Comparison of ENCODE assay signal across 28 cellular contexts in the genomic region with DNA sequence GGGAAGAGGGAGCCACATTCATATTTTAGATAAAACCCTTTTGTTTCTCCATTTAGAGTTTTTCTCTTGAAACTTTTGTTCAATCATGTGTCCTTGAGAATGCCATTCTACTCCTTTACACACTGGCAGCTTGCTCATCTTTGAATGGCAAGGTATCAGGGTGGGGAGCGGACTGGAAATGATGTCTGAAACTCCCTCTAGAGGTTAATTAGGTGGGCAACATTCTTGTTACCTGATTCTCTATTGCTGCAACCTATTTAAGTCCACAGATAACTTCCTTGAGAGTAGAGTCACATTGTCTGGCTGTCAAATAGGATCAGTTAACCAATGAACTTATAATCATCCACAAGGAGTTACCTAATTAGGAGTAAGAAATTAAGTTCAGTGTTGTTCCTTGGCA.
DNase-seq lines count a peak whose midpoint lies in the region; FAIRE-seq and TF ChIP-seq lines count a peak whose summit lies in the region.
"Had no signal": no experiment of that assay in that cellular context is flagged by ENCODE, and none has a peak within 500 bp of the region (broad histone marks: within the 10 kb centered on the region; RNA-seq: fewer than 3 reads in every experiment).

No MANE protein-coding gene starts in this region.

- H3K9me3 Mint-ChIP-seq in type B pancreatic cell = no peaks in the 10 kb centered on the region
- H3K9me3 Mint-ChIP-seq: stimulated activated memory B cell treated with anti-CD40 and anti-IgM and Interleukin-4, amounts not matched to agents 10 μg/mL and 1 μg/mL and 100 μg/mL, for 72 hours had no signal

- peak in 2 of 3 experiments; percentile 31 to 59; a peak in 2 of 4 replicates for TF ChIP-seq CTCF in H1 (IDR thresholded peaks at IDR 0.05; ENCODE audit: control extremely low read depth in 1 of 3, insufficient read depth in 1 of 3, low read depth in 1 of 3, low read length in 3 of 3)
- TF ChIP-seq CTCF in type B pancreatic cell (conservative IDR thresholded peaks at IDR 0.05) = peak; percentile 28

- H2BK15ac ChIP-seq in H1 (ENCODE audit: low read length) = no peak overlapping the region

- peak; percentile 48 for FAIRE-seq in H1 (lab: Jason Lieb, UNC)
- FAIRE-seq: GM12891 had no signal

- no peak overlapping the region for H3K4me2 ChIP-seq in H1 (ENCODE audit: insufficient read depth in 1 of 2, low read depth in 2 of 2, low read length in 2 of 2)

- no peak overlapping the region for H4K91ac ChIP-seq in H1 (replicated peaks; ENCODE audit: insufficient read length, low read length)

- H3K27me3 ChIP-seq in H1 (replicated peaks in 1 of 4; ENCODE audit: control insufficient read depth in 3 of 4, extremely low read depth in 1 of 4, insufficient read depth in 3 of 4, low read length in 3 of 4) = peaks cover 0 to 1% (median 0%) of the 10 kb centered on the region in 4 experiments; a peak in 2 of 7 replicates
- H3K27me3 ChIP-seq: esophagus muscularis mucosa, Peyer's patch had no signal

- H2AK5ac ChIP-seq in H1 (ENCODE audit: low read depth, low read length) = no peak overlapping the region

- H3K4me3 ChIP-seq in H1 (ENCODE audit: extremely low read depth in 1 of 4, insufficient read depth in 2 of 4, low read depth in 3 of 4, low read length in 4 of 4) = no peak overlapping the region
- H3K4me3 ChIP-seq: esophagus muscularis mucosa, mucosa of descending colon, Peyer's patch had no signal

- H4K5ac ChIP-seq in H1 (ENCODE audit: insufficient read length, low read depth, low read length) = no peak overlapping the region

- H3K27ac ChIP-seq in H1 (ENCODE audit: low read depth, low read length) = no peak overlapping the region
- H3K27ac ChIP-seq: esophagus muscularis mucosa, Peyer's patch, VCaP had no signal

- H3K9ac ChIP-seq in H1 (replicated peaks in 1 of 4; ENCODE audit: extremely low read depth in 1 of 4, low read depth in 3 of 4, low read length in 3 of 4) = no peak overlapping the region

- no peaks in the 10 kb centered on the region for H3K36me3 ChIP-seq in H1 (ENCODE audit: control insufficient read depth in 2 of 4, insufficient read depth in 4 of 4, low read length in 3 of 4)
- H3K36me3 ChIP-seq: esophagus muscularis mucosa, Peyer's patch had no signal

- peak; percentile 3 for DNase-seq in DMS53 (lab: John Stamatoyannopoulos, UW)
- DNase-seq in DMS53 treated with DMSO at 0.1 percent for 48 hours (lab: John Stamatoyannopoulos, UW; ENCODE audit: unreplicated experiment) = no peak
- peak; percentile 18 for DNase-seq in NCI-H69 (lab: John Stamatoyannopoulos, UW)
- no peak for DNase-seq in H1 (ENCODE audit: low read depth in 1 of 2, low spot score in 2 of 2)
- no peak for DNase-seq in type B pancreatic cell (ENCODE audit: extremely low spot score, unreplicated experiment)
- DNase-seq in activated CD4-positive, alpha-beta T cell treated with anti-CD3 and anti-CD28 coated beads, Interleukin-2, amount 50 U/mL, for 48 hours = no peak
- DNase-seq in Ammon's horn (ENCODE audit: low spot score) = no peak
- DNase-seq in nucleus accumbens (lab: John Stamatoyannopoulos, UW) = no peak
- DNase-seq: 8988T; activated CD4-positive, alpha-beta T cell treated with anti-CD3 and anti-CD28 coated beads for 4 hours; CD4-positive, CD25-positive, alpha-beta regulatory T cell; foreskin fibroblast; HCEC 1CT; head of caudate nucleus; natural killer cell; NCI-H1694 treated with DMSO at 0.1 percent for 48 hours; NCI-H2171 treated with DMSO at 0.1 percent for 48 hours; NCI-H510A treated with DMSO at 0.1 percent for 48 hours; Peyer's patch; SIG-M5; substantia nigra; trophoblast cell had no signal

- POLR2A ChIA-PET in H1 (lab: Charles Lee; ENCODE audit: partially characterized antibody) = no interaction called here

- H3K27ac Mint-ChIP-seq in type B pancreatic cell = no peak overlapping the region
- H3K27ac Mint-ChIP-seq: activated naive CD8-positive, alpha-beta T cell; CD4-positive, CD25-positive, alpha-beta regulatory T cell; natural killer cell; stimulated activated memory B cell treated with anti-CD40 and anti-IgM and Interleukin-4, amounts not matched to agents 10 μg/mL and 1 μg/mL and 100 μg/mL, for 72 hours had no signal

- 67% methylated on average over 1 of the region's 1 CpG; no CpG with 5 or more reads in 1 of the 2 experiments for WGBS in H1 (ENCODE audit: extremely low coverage in 1 of 2, insufficient coverage in 1 of 2, insufficient read length in 1 of 2, insufficient replicate concordance in 2 of 2, low coverage in 1 of 2, low lambda C conversion rate in 2 of 2, missing lambda C conversion rate in 1 of 2), 2 experiments

- H3K23ac ChIP-seq in H1 (ENCODE audit: insufficient read length) = no peak overlapping the region

- no peak for TF ChIP-seq POLR2A in H1 (IDR thresholded peaks at IDR 0.05; ENCODE audit: control extremely low read depth in 1 of 2, low read depth in 2 of 2, low read length in 2 of 2)

- H3K14ac ChIP-seq in H1 (ENCODE audit: insufficient read length) = no peak overlapping the region

- H3K9me3 ChIP-seq in H1 (ENCODE audit: insufficient read depth in 2 of 2, low read depth in 1 of 2, low read length in 1 of 2) = no peaks in the 10 kb centered on the region
- H3K9me3 ChIP-seq: esophagus muscularis mucosa, mucosa of descending colon, Peyer's patch had no signal

- H3K79me2 ChIP-seq in H1 (ENCODE audit: control insufficient read depth in 1 of 2, insufficient read depth in 2 of 2, low read length in 2 of 2) = no peaks in the 10 kb centered on the region

- H3K4ac ChIP-seq in H1 (replicated peaks; ENCODE audit: insufficient read length, low read depth, low read length) = no peak overlapping the region

- no peaks in the 10 kb centered on the region for H3K79me1 ChIP-seq in H1 (ENCODE audit: low read depth, low read length)

- no peaks in the 10 kb centered on the region for H3K23me2 ChIP-seq in H1 (ENCODE audit: low read depth, low read length)

- no peak overlapping the region for H2AFZ ChIP-seq in H1 (ENCODE audit: low read length)

- peak; percentile 40 to 56 for TF ChIP-seq RAD21 in H1 (IDR thresholded peaks at IDR 0.05 in 1 of 2, conservative IDR thresholded peaks at IDR 0.05 in 1 of 2; ENCODE audit: low read depth in 2 of 2, low read length in 2 of 2)

- H3K4me1 Mint-ChIP-seq in type B pancreatic cell (ENCODE audit: unreplicated experiment) = peaks cover 5% of the 10 kb centered on the region
- H3K4me1 Mint-ChIP-seq: CD4-positive, CD25-positive, alpha-beta regulatory T cell; natural killer cell; stimulated activated memory B cell treated with anti-CD40 and anti-IgM and Interleukin-4, amounts not matched to agents 10 μg/mL and 1 μg/mL and 100 μg/mL, for 72 hours had no signal

- H2BK5ac ChIP-seq in H1 (ENCODE audit: low read depth, low read length) = no peak overlapping the region

- no peak overlapping the region for H3K18ac ChIP-seq in H1 (ENCODE audit: extremely low read depth, low read length)

- no peaks in the 10 kb centered on the region for H3K4me1 ChIP-seq in H1 (replicated peaks in 1 of 4; ENCODE audit: control insufficient read depth in 3 of 4, insufficient read depth in 4 of 4, low read length in 3 of 4)
- H3K4me1 ChIP-seq: esophagus muscularis mucosa, Peyer's patch had no signal

- H2BK120ac ChIP-seq in H1 (replicated peaks; ENCODE audit: low read depth, low read length) = no peak overlapping the region

- TF ChIP-seq EP300 in H1 (IDR thresholded peaks at IDR 0.05; ENCODE audit: borderline replicate concordance in 1 of 2, low read depth in 2 of 2, low read length in 2 of 2) = no peak

- H3K56ac ChIP-seq in H1 (replicated peaks; ENCODE audit: insufficient read length, low read depth, low read length) = no peak overlapping the region

- H3K27me3 Mint-ChIP-seq in type B pancreatic cell = no peaks in the 10 kb centered on the region
- H3K27me3 Mint-ChIP-seq: CD4-positive, CD25-positive, alpha-beta regulatory T cell; stimulated activated memory B cell treated with anti-CD40 and anti-IgM and Interleukin-4, amounts not matched to agents 10 μg/mL and 1 μg/mL and 100 μg/mL, for 72 hours had no signal

- H2BK12ac ChIP-seq in H1 (ENCODE audit: low read depth, low read length) = no peak overlapping the region

- H3K36me3 Mint-ChIP-seq in type B pancreatic cell = no peaks in the 10 kb centered on the region
- H3K36me3 Mint-ChIP-seq: activated naive CD8-positive, alpha-beta T cell; CD4-positive, CD25-positive, alpha-beta regulatory T cell; natural killer cell; stimulated activated memory B cell treated with anti-CD40 and anti-IgM and Interleukin-4, amounts not matched to agents 10 μg/mL and 1 μg/mL and 100 μg/mL, for 72 hours had no signal

- CTCF ChIA-PET in H1 (lab: Charles Lee; ENCODE audit: partially characterized antibody) = interaction anchor here (0.7 to 2.8 kb wide), 5 partner anchors 10 to 501 kb away, joined by 3 to 8 read pairs (median 3); no protein-coding TSS in a partner anchor

- H4K20me1 ChIP-seq in H1 (replicated peaks in 1 of 2; ENCODE audit: control insufficient read depth in 1 of 2, insufficient read depth in 2 of 2, low read length in 2 of 2) = no peaks in the 10 kb centered on the region

- no peak overlapping the region for H4K8ac ChIP-seq in H1 (ENCODE audit: extremely low read depth, insufficient read depth, low read length)

- no peak overlapping the region for H2BK20ac ChIP-seq in H1 (ENCODE audit: low read length)

- H3K4me3 Mint-ChIP-seq in type B pancreatic cell = no peak overlapping the region
- H3K4me3 Mint-ChIP-seq: activated naive CD8-positive, alpha-beta T cell; CD4-positive, CD25-positive, alpha-beta regulatory T cell; natural killer cell; stimulated activated memory B cell treated with anti-CD40 and anti-IgM and Interleukin-4, amounts not matched to agents 10 μg/mL and 1 μg/mL and 100 μg/mL, for 72 hours had no signal

TF ChIP-seq in H1, 55 proteins besides CTCF, POLR2A, EP300 and RAD21:
- TF ChIP-seq NRF1 (IDR thresholded peaks at IDR 0.05; ENCODE audit: low read depth, low read length) (no peak), SIRT6 (IDR thresholded peaks at IDR 0.05; ENCODE audit: low read length) (no peak), BRCA1 (IDR thresholded peaks at IDR 0.05; ENCODE audit: low read depth, low read length) (no peak)
TF ChIP-seq in H1: peak in this region for 0.

Comparison
In these comparisons a context has a peak if more than half of its experiments do, and no peak if none do; other contexts are left out.
1. DNase-seq: peak in DMS53 (single experiment) and NCI-H69 (single experiment); none in DMS53 treated with DMSO at 0.1 percent for 48 hours (single experiment), H1 (0 of 2), type B pancreatic cell (single experiment), activated CD4-positive, alpha-beta T cell treated with anti-CD3 and anti-CD28 coated beads, Interleukin-2, amount 50 U/mL, for 48 hours (0 of 2), Ammon's horn (single experiment) and nucleus accumbens (0 of 56).